In the genomic region with DNA sequence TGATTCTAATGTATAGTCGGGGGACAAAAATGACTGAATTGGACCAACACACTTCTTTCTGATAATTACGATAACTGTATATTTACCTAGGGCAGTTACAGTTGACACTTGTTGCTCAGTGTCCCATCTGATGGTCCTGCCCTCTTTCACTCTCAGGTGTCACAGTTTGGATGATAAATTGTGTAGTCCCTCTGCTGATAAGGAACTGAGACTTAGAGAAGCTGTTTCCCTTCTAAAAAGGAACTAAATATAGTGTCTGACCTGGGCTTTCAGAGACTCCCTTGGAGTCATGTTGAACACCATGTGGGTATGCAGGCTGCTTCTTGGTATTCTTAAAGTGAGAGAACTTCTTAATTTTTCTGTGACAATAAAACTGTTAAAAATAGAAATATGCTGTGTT, we compare ENCODE assay signal across 16 cellular contexts. TPM values are rescaled to one million over a fixed set of nuclear protein-coding genes. Genes with fewer than 3 reads are reported as not detected.
A peak's percentile ranks its signal among the peaks of the same experiment; 100 is the strongest.
DNase-seq lines count a peak whose midpoint lies in the region; ATAC-seq, FAIRE-seq and TF ChIP-seq lines count a peak whose summit lies in the region.
"Had no signal": no experiment of that assay in that cellular context is flagged by ENCODE, and none has a peak within 500 bp of the region (broad histone marks: within the 10 kb centered on the region; RNA-seq: fewer than 3 reads in every experiment).

No MANE protein-coding gene starts in this region.

- H3K36me3 ChIP-seq in uterus, result no peaks in the 10 kb centered on the region

- ATAC-seq in GM19397 (IDR thresholded peaks at IDR 0.05; ENCODE audit: unreplicated experiment) (peak; percentile 88), HG02798 (IDR thresholded peaks at IDR 0.05; ENCODE audit: poor library complexity, unreplicated experiment) (peak; percentile 91), HG03460 (IDR thresholded peaks at IDR 0.05; ENCODE audit: unreplicated experiment) (peak; percentile 87)

- no peak for DNase-seq in GM12892 (ENCODE audit: insufficient read length)
- no peak for DNase-seq in activated naive CD4-positive, alpha-beta T cell treated with anti-CD3 and anti-CD28 coated beads for 36 hours
- no peak for DNase-seq in uterus
- DNase-seq in activated CD8-positive, alpha-beta memory T cell treated with anti-CD3 and anti-CD28 coated beads, Interleukin-2, amount 50 U/mL, for 48 hours, result no peak
- no peak for DNase-seq in NCI-H2081 (lab: John Stamatoyannopoulos, UW)
- DNase-seq: activated CD4-positive, alpha-beta memory T cell treated with anti-CD3 and anti-CD28 coated beads, Interleukin-2, amount 10 ng/mL, durations not matched to agents 7 days and 5 days; dermis blood vessel endothelial cell; DND-41; glutamatergic neuron; H7; NCI-H524 treated with DMSO at 0.1 percent for 48 hours; testis had no signal

- no peaks in the 10 kb centered on the region for H3K27me3 Mint-ChIP-seq in activated naive CD4-positive, alpha-beta T cell treated with anti-CD3 and anti-CD28 coated beads for 36 hours (ENCODE audit: low read depth)
- H3K27me3 Mint-ChIP-seq: activated CD4-positive, alpha-beta memory T cell treated with anti-CD3 and anti-CD28 coated beads, Interleukin-2, amount 10 ng/mL, durations not matched to agents 7 days and 5 days had no signal

- H3K27ac ChIP-seq in uterus, result no peak overlapping the region
- H3K27ac ChIP-seq: testis had no signal

- H3K9me3 ChIP-seq in uterus, result no peaks in the 10 kb centered on the region
- H3K9me3 ChIP-seq: testis had no signal

- H3K4me1 ChIP-seq in uterus, result no peaks in the 10 kb centered on the region
- H3K4me1 ChIP-seq: testis had no signal

- peaks cover 1% of the 10 kb centered on the region for H3K36me3 Mint-ChIP-seq in activated naive CD4-positive, alpha-beta T cell treated with anti-CD3 and anti-CD28 coated beads for 36 hours (ENCODE audit: low read depth)
- H3K36me3 Mint-ChIP-seq: memory B cell had no signal

- H3K4me3 Mint-ChIP-seq in activated naive CD4-positive, alpha-beta T cell treated with anti-CD3 and anti-CD28 coated beads for 36 hours, result no peak overlapping the region
- H3K4me3 Mint-ChIP-seq: activated CD4-positive, alpha-beta memory T cell treated with anti-CD3 and anti-CD28 coated beads, Interleukin-2, amount 10 ng/mL, durations not matched to agents 7 days and 5 days; memory B cell had no signal

- H3K4me3 ChIP-seq in uterus, result no peak overlapping the region
- H3K4me3 ChIP-seq: testis had no signal

- TF ChIP-seq CTCF in uterus (IDR thresholded peaks at IDR 0.05), result no peak

- H3K27ac Mint-ChIP-seq in activated naive CD4-positive, alpha-beta T cell treated with anti-CD3 and anti-CD28 coated beads for 36 hours, result no peak overlapping the region
- H3K27ac Mint-ChIP-seq: activated CD4-positive, alpha-beta memory T cell treated with anti-CD3 and anti-CD28 coated beads, Interleukin-2, amount 10 ng/mL, durations not matched to agents 7 days and 5 days; memory B cell had no signal

- intact Hi-C loops in activated naive CD4-positive, alpha-beta T cell treated with anti-CD3 and anti-CD28 coated beads for 36 hours (cut with micrococcal nuclease), result no loop called here
- intact Hi-C loops in uterus (cut with DNase I; ENCODE audit: low total_unique reads), result no loop called here

- no peaks in the 10 kb centered on the region for H3K9me3 Mint-ChIP-seq in activated naive CD4-positive, alpha-beta T cell treated with anti-CD3 and anti-CD28 coated beads for 36 hours
- H3K9me3 Mint-ChIP-seq: activated CD4-positive, alpha-beta memory T cell treated with anti-CD3 and anti-CD28 coated beads, Interleukin-2, amount 10 ng/mL, durations not matched to agents 7 days and 5 days; memory B cell had no signal

- H3K4me1 Mint-ChIP-seq in activated naive CD4-positive, alpha-beta T cell treated with anti-CD3 and anti-CD28 coated beads for 36 hours (ENCODE audit: low read depth), result no peaks in the 10 kb centered on the region
- H3K4me1 Mint-ChIP-seq: activated CD4-positive, alpha-beta memory T cell treated with anti-CD3 and anti-CD28 coated beads, Interleukin-2, amount 10 ng/mL, durations not matched to agents 7 days and 5 days; memory B cell had no signal

- TF ChIP-seq POLR2A in GM12892 (IDR thresholded peaks at IDR 0.05; ENCODE audit: low read depth, low read length) (no peak), uterus (IDR thresholded peaks at IDR 0.05) (no peak)

- FAIRE-seq in GM12892 (lab: Jason Lieb, UNC), result peak; percentile 79

- CTCF ChIA-PET in activated naive CD4-positive, alpha-beta T cell treated with anti-CD3 and anti-CD28 coated beads for 36 hours (lab: Charles Lee), result no interaction called here

- no peaks in the 10 kb centered on the region for H3K27me3 ChIP-seq in uterus
- H3K27me3 ChIP-seq: testis had no signal

RNA-seq across cellular contexts. Expression of a gene that starts 23.7 kb away (rescaled TPM):
- polyA plus RNA-seq in GM12892 (2012; ENCODE audit: missing spikeins), result 24.1 TPM
- total RNA-seq in activated naive CD4-positive, alpha-beta T cell treated with anti-CD3 and anti-CD28 coated beads for 36 hours, result 10 to 100 TPM; 12.3 to 13.4 TPM
- 10 to 100 TPM in 3 of 4 donors, 1 to 10 TPM in 1; 1.8 to 17.4 (median 11.3) TPM for total RNA-seq in uterus
